Comparison of ENCODE assay signal across 25 cellular contexts in the genomic region with DNA sequence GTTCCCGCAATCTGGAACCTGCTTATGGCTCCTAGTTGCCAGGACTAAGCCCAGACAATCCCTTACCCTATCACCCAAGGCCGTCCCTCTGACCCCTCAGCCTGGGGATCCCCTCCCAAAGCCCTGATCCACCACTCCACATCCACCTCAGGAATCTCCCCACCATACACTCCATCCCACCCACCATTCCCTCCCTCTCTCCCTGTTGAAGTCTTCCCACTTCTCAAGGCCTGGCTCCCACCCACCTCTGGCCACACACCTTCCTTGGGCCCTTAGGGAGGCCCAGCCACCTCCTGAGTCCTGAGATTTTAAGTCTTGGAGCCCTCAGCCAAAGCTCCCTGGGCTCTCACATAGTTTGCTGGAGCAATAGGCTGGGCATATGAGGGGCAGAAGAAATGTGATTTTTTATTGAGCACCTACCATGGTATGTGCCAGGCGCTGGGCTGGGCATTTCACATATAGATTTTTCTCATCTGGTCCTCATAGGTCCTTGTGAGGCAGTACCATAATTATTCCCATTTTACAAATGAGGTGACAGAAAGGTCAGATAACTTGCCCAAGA. TPM values are rescaled to one million over a fixed set of nuclear protein-coding genes. Genes with fewer than 3 reads are reported as not detected.
"Had no signal": no experiment of that assay in that cellular context is flagged by ENCODE, and none has a peak within 500 bp of the region (broad histone marks: within the 10 kb centered on the region; RNA-seq: fewer than 3 reads in every experiment).

No MANE protein-coding gene starts in this region.

- H3K36me3 Mint-ChIP-seq: activated naive CD4-positive, alpha-beta T cell treated with anti-CD3 and anti-CD28 coated beads, Interleukin-2, amount 50 U/mL, for 72 hours had no signal

- H3K4me3 Mint-ChIP-seq: activated CD8-positive, alpha-beta T cell treated with anti-CD3 and anti-CD28 coated beads, Interleukin-2, amount 10 ng/mL, durations not matched to agents 7 days and 5 days; activated naive CD8-positive, alpha-beta T cell treated with anti-CD3 and anti-CD28 coated beads, Interleukin-2, amount 50 U/mL, for 24 hours; T-helper 17 cell had no signal

- H3K9me3 ChIP-seq: ascending aorta, body of pancreas had no signal

- H3K27me3 ChIP-seq: ascending aorta, body of pancreas had no signal

- H3K27ac Mint-ChIP-seq: activated CD8-positive, alpha-beta T cell treated with anti-CD3 and anti-CD28 coated beads, Interleukin-2, amount 10 ng/mL, durations not matched to agents 7 days and 5 days; activated naive CD4-positive, alpha-beta T cell treated with anti-CD3 and anti-CD28 coated beads, Interleukin-2, amount 50 U/mL, for 72 hours; activated naive CD8-positive, alpha-beta T cell treated with anti-CD3 and anti-CD28 coated beads, Interleukin-2, amount 50 U/mL, for 24 hours; T-helper 17 cell had no signal

- H3K27ac ChIP-seq: ascending aorta, body of pancreas had no signal

- ATAC-seq: activated CD8-positive, alpha-beta T cell treated with anti-CD3 and anti-CD28 coated beads, Interleukin-2, amount 10 ng/mL, durations not matched to agents 7 days and 5 days; activated naive CD4-positive, alpha-beta T cell treated with anti-CD3 and anti-CD28 coated beads, Interleukin-2, amount 50 U/mL, for 72 hours; activated naive CD8-positive, alpha-beta T cell treated with anti-CD3 and anti-CD28 coated beads, Interleukin-2, amount 50 U/mL, for 24 hours; body of pancreas; PC-3; T-helper 17 cell had no signal

- DNase-seq: activated CD4-positive, alpha-beta T cell treated with anti-CD3 and anti-CD28 coated beads for 4 hours; activated CD4-positive, alpha-beta T cell treated with anti-CD3 and anti-CD28 coated beads, Interleukin-2, amount 50 U/mL, for 4 hours; activated CD4-positive, CD25-positive, alpha-beta regulatory T cell; activated CD8-positive, alpha-beta memory T cell treated with anti-CD3 and anti-CD28 coated beads, Interleukin-2, amount 50 U/mL, for 48 hours; activated CD8-positive, alpha-beta T cell treated with anti-CD3 and anti-CD28 coated beads, Interleukin-2, amount 10 ng/mL, durations not matched to agents 7 days and 5 days; activated naive CD4-positive, alpha-beta T cell treated with Interleukin-2 at 50 U/mL for 16 hours; activated naive CD8-positive, alpha-beta T cell treated with anti-CD3 and anti-CD28 coated beads, Interleukin-2, amount 50 U/mL, for 24 hours; activated T-cell treated with anti-CD3 and anti-CD28 coated beads, Interleukin-2, amount 50 U/mL, for 1 hour; amniotic stem cell; body of pancreas; Kasumi-1; KBM-7; NCI-H1105 treated with DMSO at 0.1 percent for 48 hours; NCI-H1436 treated with DMSO at 0.1 percent for 48 hours; NCI-H187; NCI-H2081; NCI-H446; NCI-H524; PC-3; SIG-M5; T-helper 17 cell; T1000 had no signal

- H3K36me3 ChIP-seq: ascending aorta had no signal

- H3K4me3 ChIP-seq: ascending aorta, body of pancreas had no signal

- H3K9me3 Mint-ChIP-seq: activated naive CD4-positive, alpha-beta T cell treated with anti-CD3 and anti-CD28 coated beads, Interleukin-2, amount 50 U/mL, for 72 hours; activated naive CD8-positive, alpha-beta T cell treated with anti-CD3 and anti-CD28 coated beads, Interleukin-2, amount 50 U/mL, for 24 hours had no signal

- H3K4me1 ChIP-seq: ascending aorta, body of pancreas had no signal

RNA-seq across cellular contexts. Expression of gene HCN4, which starts 48.1 kb away (rescaled TPM):
- total RNA-seq: activated CD8-positive, alpha-beta T cell treated with anti-CD3 and anti-CD28 coated beads, Interleukin-2, amount 10 ng/mL, durations not matched to agents 7 days and 5 days; ascending aorta; bronchial epithelial cell; PC-3; T-helper 17 cell had no signal
